In genomic region chr9:97293827-97294226, GRCh38 we compare ENCODE assay signal across 17 cellular contexts. TPM values are rescaled to one million over a fixed set of nuclear protein-coding genes. Genes with fewer than 3 reads are reported as not detected.
DNase-seq lines count a peak whose midpoint lies in the region; ATAC-seq, FAIRE-seq and TF ChIP-seq lines count a peak whose summit lies in the region.
"Had no signal": no experiment of that assay in that cellular context is flagged by ENCODE, and none has a peak within 500 bp of the region (broad histone marks: within the 10 kb centered on the region; RNA-seq: fewer than 3 reads in every experiment).

No MANE protein-coding gene starts in this region.

- H3K14ac ChIP-seq in H1 (ENCODE audit: insufficient read length): no peak overlapping the region
- H3K14ac ChIP-seq in mesenchymal stem cell (ENCODE audit: low read length in 2 of 2): no peak overlapping the region

- no peak for FAIRE-seq in H1 (lab: Jason Lieb, UNC)
- FAIRE-seq: GM12891, GM18507 had no signal

- no peaks in the 10 kb centered on the region for H4K20me1 ChIP-seq in H1 (replicated peaks in 1 of 2; ENCODE audit: control insufficient read depth in 1 of 2, insufficient read depth in 2 of 2, low read length in 2 of 2)

- no peak overlapping the region for H4K5ac ChIP-seq in H1 (ENCODE audit: insufficient read length, low read depth, low read length)

- H3K36me3 ChIP-seq in right atrium auricular region: peaks cover 17% of the 10 kb centered on the region
- H3K36me3 ChIP-seq in H1 (ENCODE audit: control insufficient read depth in 2 of 4, insufficient read depth in 4 of 4, low read length in 3 of 4): peaks cover 2 to 21% (median 8%) of the 10 kb centered on the region in 4 experiments; a peak in 7 of 8 replicates
- H3K36me3 ChIP-seq in mesenchymal stem cell (ENCODE audit: control insufficient read depth in 1 of 2, insufficient read depth in 2 of 2, low read depth in 1 of 2, low read length in 2 of 2): peaks cover 43 to 47% of the 10 kb centered on the region in 2 experiments
- H3K36me3 ChIP-seq in upper lobe of left lung: peaks cover 0 to 20% (median 13%) of the 10 kb centered on the region in 4 donors

- no peaks in the 10 kb centered on the region for H3K23me2 ChIP-seq in H1 (ENCODE audit: low read depth, low read length)

- ATAC-seq in left cardiac atrium: no peak
- no peak for ATAC-seq in upper lobe of left lung (ENCODE audit: low FRiP score in 2 of 2)
- ATAC-seq in stimulated activated effector memory CD8-positive, alpha-beta T cell treated with anti-CD3 and anti-CD28 coated beads, Interleukin-12 subunit alpha, Interleukin-12 subunit beta, amount 100 ng/mL, for 72 hours: no peak
- ATAC-seq in GM18870 (IDR thresholded peaks at IDR 0.05; ENCODE audit: unreplicated experiment): no peak

- H3K4me3 ChIP-seq in right atrium auricular region (no peak overlapping the region), H1 (ENCODE audit: extremely low read depth in 1 of 4, insufficient read depth in 2 of 4, low read depth in 3 of 4, low read length in 4 of 4) (no peak overlapping the region), mesenchymal stem cell (ENCODE audit: insufficient read depth in 1 of 2, low read depth in 1 of 2, low read length in 2 of 2) (no peak overlapping the region), upper lobe of left lung (no peak overlapping the region)
- H3K4me3 ChIP-seq: GM23338, Peyer's patch had no signal

- H3K4me1 ChIP-seq in right atrium auricular region (peaks cover 0 to 25% of the 10 kb centered on the region in 2 donors), H1 (replicated peaks in 1 of 4; ENCODE audit: control insufficient read depth in 3 of 4, insufficient read depth in 4 of 4, low read length in 3 of 4) (no peaks in the 10 kb centered on the region; a peak in 1 of 7 replicates), mesenchymal stem cell (ENCODE audit: control insufficient read depth, insufficient read depth, low read depth, low read length) (peaks cover 7% of the 10 kb centered on the region), upper lobe of left lung (peaks cover 8 to 21% (median 14%) of the 10 kb centered on the region in 4 donors)

- no peak overlapping the region for H3K18ac ChIP-seq in H1 (ENCODE audit: extremely low read depth, low read length)
- peak overlapping the region in 1 of 2 experiments; percentile 1 for H3K18ac ChIP-seq in mesenchymal stem cell (ENCODE audit: low read depth in 1 of 2, low read length in 2 of 2)

- peaks cover 11% of the 10 kb centered on the region for H3K36me3 Mint-ChIP-seq in stimulated activated effector memory CD8-positive, alpha-beta T cell treated with anti-CD3 and anti-CD28 coated beads, Interleukin-12 subunit alpha, Interleukin-12 subunit beta, amount 100 ng/mL, for 72 hours

- TF ChIP-seq EP300 in H1 (IDR thresholded peaks at IDR 0.05; ENCODE audit: borderline replicate concordance in 1 of 2, low read depth in 2 of 2, low read length in 2 of 2) (no peak), upper lobe of left lung (IDR thresholded peaks at IDR 0.05) (no peak)

- CTCF ChIA-PET in H1 (lab: Charles Lee; ENCODE audit: partially characterized antibody): interaction anchor here (0.6 to 1.2 kb wide), 4 partner anchors 16 to 94 kb away, joined by 3 read pairs; no protein-coding TSS in a partner anchor

- H3K4me3 Mint-ChIP-seq in stimulated activated effector memory CD8-positive, alpha-beta T cell treated with anti-CD3 and anti-CD28 coated beads, Interleukin-12 subunit alpha, Interleukin-12 subunit beta, amount 100 ng/mL, for 72 hours: no peak overlapping the region
- H3K4me3 Mint-ChIP-seq: GM23338 had no signal

- H3K4ac ChIP-seq in H1 (replicated peaks; ENCODE audit: insufficient read length, low read depth, low read length): no peak overlapping the region
- H3K4ac ChIP-seq in mesenchymal stem cell (ENCODE audit: low read depth in 1 of 2, low read length in 2 of 2): no peak overlapping the region

- H3K79me1 ChIP-seq in H1 (ENCODE audit: low read depth, low read length) (no peaks in the 10 kb centered on the region), mesenchymal stem cell (replicated peaks; ENCODE audit: low read length, poor library complexity, severe bottlenecking) (no peaks in the 10 kb centered on the region)

- no peak overlapping the region for H2AK5ac ChIP-seq in H1 (ENCODE audit: low read depth, low read length)
- no peak overlapping the region for H2AK5ac ChIP-seq in mesenchymal stem cell (ENCODE audit: low read length, severe bottlenecking)

- POLR2A ChIA-PET in H1 (lab: Charles Lee; ENCODE audit: partially characterized antibody): interaction anchor here (1.0 to 1.9 kb wide), 3 partner anchors 10 to 13 kb away, joined by 3 to 9 read pairs (median 4); partner anchors contain the start of gene CCDC180

- 88% methylated on average over 6 of the region's 6 CpGs; no CpG with 5 or more reads in 1 of the 2 experiments for WGBS in H1 (ENCODE audit: extremely low coverage in 1 of 2, insufficient coverage in 1 of 2, insufficient read length in 1 of 2, insufficient replicate concordance in 2 of 2, low coverage in 1 of 2, low lambda C conversion rate in 2 of 2, missing lambda C conversion rate in 1 of 2), 2 experiments
- WGBS in mesenchymal stem cell: 98% methylated on average over 6 of the region's 6 CpGs
- 81 to 84% methylated on average over 4 to 6 of the region's 6 CpGs for WGBS in upper lobe of left lung, 2 donors

- no peak for TF ChIP-seq RAD21 in H1 (IDR thresholded peaks at IDR 0.05 in 1 of 2, conservative IDR thresholded peaks at IDR 0.05 in 1 of 2; ENCODE audit: low read depth in 2 of 2, low read length in 2 of 2)

- peak overlapping the region; percentile 1 to 18 for H3K27ac ChIP-seq in right atrium auricular region
- H3K27ac ChIP-seq in H1 (ENCODE audit: low read depth, low read length): no peak overlapping the region
- no peak overlapping the region for H3K27ac ChIP-seq in mesenchymal stem cell (ENCODE audit: low read length, poor library complexity, severe bottlenecking)
- H3K27ac ChIP-seq in upper lobe of left lung: peak overlapping the region; percentile 39 to 61 (median 54)
- H3K27ac ChIP-seq: C4-2B had no signal

- peak overlapping the region; percentile 31; the same call in 1 of the 2 replicates for H4K8ac ChIP-seq in H1 (ENCODE audit: extremely low read depth, insufficient read depth, low read length)
- H4K8ac ChIP-seq in mesenchymal stem cell (ENCODE audit: low read length): peak overlapping the region; percentile 52

- no peak overlapping the region for H3K27ac Mint-ChIP-seq in stimulated activated effector memory CD8-positive, alpha-beta T cell treated with anti-CD3 and anti-CD28 coated beads, Interleukin-12 subunit alpha, Interleukin-12 subunit beta, amount 100 ng/mL, for 72 hours
- H3K27ac Mint-ChIP-seq: GM23338 had no signal

- H3K9ac ChIP-seq in H1 (replicated peaks in 1 of 4; ENCODE audit: extremely low read depth in 1 of 4, low read depth in 3 of 4, low read length in 3 of 4): no peak overlapping the region
- H3K9ac ChIP-seq in mesenchymal stem cell (ENCODE audit: low read length): no peak overlapping the region

- intact Hi-C loops in left cardiac atrium (cut with DNase I): no loop called here

- H3K79me2 ChIP-seq in H1 (ENCODE audit: control insufficient read depth in 1 of 2, insufficient read depth in 2 of 2, low read length in 2 of 2): no peaks in the 10 kb centered on the region

- H2BK12ac ChIP-seq in H1 (ENCODE audit: low read depth, low read length) (no peak overlapping the region), mesenchymal stem cell (ENCODE audit: low read length in 2 of 2) (no peak overlapping the region)

- H3K56ac ChIP-seq in H1 (replicated peaks; ENCODE audit: insufficient read length, low read depth, low read length): no peak overlapping the region

- H3K4me1 Mint-ChIP-seq in stimulated activated effector memory CD8-positive, alpha-beta T cell treated with anti-CD3 and anti-CD28 coated beads, Interleukin-12 subunit alpha, Interleukin-12 subunit beta, amount 100 ng/mL, for 72 hours: peaks cover 6% of the 10 kb centered on the region

- DNase-seq in right atrium auricular region (ENCODE audit: low spot score): no peak
- no peak for DNase-seq in left cardiac atrium
- no peak for DNase-seq in H1 (ENCODE audit: low read depth in 1 of 2, low spot score in 2 of 2)
- DNase-seq in mesenchymal stem cell: no peak
- DNase-seq in upper lobe of left lung: no peak
- DNase-seq in stimulated activated effector memory CD8-positive, alpha-beta T cell treated with anti-CD3 and anti-CD28 coated beads, Interleukin-12 subunit alpha, Interleukin-12 subunit beta, amount 100 ng/mL, for 72 hours (ENCODE audit: low spot score in 2 of 2): no peak
- DNase-seq: Karpas-422, MM.1S, NCI-H1694, NCI-H2227 treated with DMSO at 0.1 percent for 48 hours, NCI-H524, Peyer's patch had no signal

- H2AFZ ChIP-seq in H1 (ENCODE audit: low read length) (no peak overlapping the region), mesenchymal stem cell (ENCODE audit: low read depth, low read length) (no peak overlapping the region)
- H2AFZ ChIP-seq: GM23338 had no signal

- H2BK20ac ChIP-seq in H1 (ENCODE audit: low read length): no peak overlapping the region

- H4K91ac ChIP-seq in H1 (replicated peaks; ENCODE audit: insufficient read length, low read length) (no peak overlapping the region), mesenchymal stem cell (ENCODE audit: low read length) (no peak overlapping the region)

- TF ChIP-seq CTCF in right atrium auricular region (IDR thresholded peaks at IDR 0.05): no peak
- TF ChIP-seq CTCF in H1 (IDR thresholded peaks at IDR 0.05; ENCODE audit: control extremely low read depth in 1 of 3, insufficient read depth in 1 of 3, low read depth in 1 of 3, low read length in 3 of 3): no peak
- TF ChIP-seq CTCF in upper lobe of left lung (IDR thresholded peaks at IDR 0.05): no peak

- H2BK15ac ChIP-seq in H1 (ENCODE audit: low read length) (no peak overlapping the region), mesenchymal stem cell (ENCODE audit: low read depth, poor library complexity, severe bottlenecking) (no peak overlapping the region)

- H2BK120ac ChIP-seq in H1 (replicated peaks; ENCODE audit: low read depth, low read length): no peak overlapping the region
- H2BK120ac ChIP-seq in mesenchymal stem cell (ENCODE audit: low read depth, low read length): no peak overlapping the region

- peaks cover 12% of the 10 kb centered on the region for H3K9me3 Mint-ChIP-seq in stimulated activated effector memory CD8-positive, alpha-beta T cell treated with anti-CD3 and anti-CD28 coated beads, Interleukin-12 subunit alpha, Interleukin-12 subunit beta, amount 100 ng/mL, for 72 hours
- H3K9me3 Mint-ChIP-seq: GM23338 had no signal

- no peak overlapping the region for H3K23ac ChIP-seq in H1 (ENCODE audit: insufficient read length)
- no peak overlapping the region for H3K23ac ChIP-seq in mesenchymal stem cell (ENCODE audit: low read length in 2 of 2)

- H3K9me3 ChIP-seq in right atrium auricular region (peaks cover 0 to 11% of the 10 kb centered on the region in 2 donors), H1 (ENCODE audit: insufficient read depth in 2 of 2, low read depth in 1 of 2, low read length in 1 of 2) (peaks cover 8 to 9% of the 10 kb centered on the region in 2 experiments), mesenchymal stem cell (ENCODE audit: control insufficient read depth, low read length) (peaks cover 20% of the 10 kb centered on the region), upper lobe of left lung (no peaks in the 10 kb centered on the region)
- H3K9me3 ChIP-seq: Peyer's patch had no signal

- no peaks in the 10 kb centered on the region for H3K27me3 ChIP-seq in right atrium auricular region
- H3K27me3 ChIP-seq in H1 (replicated peaks in 1 of 4; ENCODE audit: control insufficient read depth in 3 of 4, extremely low read depth in 1 of 4, insufficient read depth in 3 of 4, low read length in 3 of 4): peaks cover 0 to 1% (median 0%) of the 10 kb centered on the region in 4 experiments; a peak in 2 of 7 replicates
- no peaks in the 10 kb centered on the region for H3K27me3 ChIP-seq in mesenchymal stem cell (ENCODE audit: control insufficient read depth in 1 of 2, insufficient read depth in 1 of 2, low read length in 2 of 2)
- H3K27me3 ChIP-seq in upper lobe of left lung: no peaks in the 10 kb centered on the region
- H3K27me3 ChIP-seq: Peyer's patch had no signal

- H2BK5ac ChIP-seq in H1 (ENCODE audit: low read depth, low read length): 0 out of 2 replicates have a peak overlapping the region, but pooled peaks have one; percentile 38
- H2BK5ac ChIP-seq in mesenchymal stem cell (ENCODE audit: low read depth, low read length, poor library complexity, severe bottlenecking): no peak overlapping the region

- TF ChIP-seq POLR2A in H1 (IDR thresholded peaks at IDR 0.05; ENCODE audit: control extremely low read depth in 1 of 2, low read depth in 2 of 2, low read length in 2 of 2) (no peak), upper lobe of left lung (IDR thresholded peaks at IDR 0.05) (no peak)

- no peak overlapping the region for H3K4me2 ChIP-seq in H1 (ENCODE audit: insufficient read depth in 1 of 2, low read depth in 2 of 2, low read length in 2 of 2)
- no peak overlapping the region for H3K4me2 ChIP-seq in mesenchymal stem cell (ENCODE audit: low read length, poor library complexity, severe bottlenecking)
- H3K4me2 ChIP-seq: GM23338 had no signal

RNA-seq across cellular contexts. Expression of gene CCDC180, which starts 13.6 kb away (rescaled TPM):
- total RNA-seq in right atrium auricular region (under 1 TPM; 0.96 to 0.98 TPM), left cardiac atrium (1 to 10 TPM; 1.6 to 1.9 TPM), upper lobe of left lung (10 to 100 TPM in 4 of 6 donors, 1 to 10 TPM in 2; 6.2 to 60.8 (median 17.6) TPM)
- 3.6 and 8.2 TPM in 2 replicates for total RNA-seq in H1 (2021; fragmentation: NEBNext Ultra II Directional; extraction: Animal tissue kit (Norgen Biotek cat#: 25700))
- 1.1 and 2.6 TPM in 2 replicates for polyA plus RNA-seq in H1 (2011; rRNA removed)
- polyA plus RNA-seq in H1 (2011; cell fraction: cytosol; rRNA removed): 2.9 TPM
- polyA plus RNA-seq in H1 (2011; cell fraction: nucleus; rRNA removed): 13.0 TPM
- 4.8 to 7.4 TPM (median 6.2 TPM) in 4 replicates for polyA plus RNA-seq in H1 (2012, experiment 1 of 2)
- 0.04 TPM for polyA plus RNA-seq in H1 (2012, experiment 2 of 2)
- polyA plus RNA-seq in H1 (2013, experiment 1 of 2): 3.6 TPM
- polyA plus RNA-seq in H1 (2013, experiment 2 of 2): 2.8 TPM
- 2.5 and 4.4 TPM in 2 replicates for polyA minus RNA-seq in H1 (2011; rRNA and poly(A)+ RNA removed)
- polyA minus RNA-seq in H1 (2011; cell fraction: cytosol; rRNA and poly(A)+ RNA removed): 1.8 TPM
- polyA minus RNA-seq in H1 (2011; cell fraction: nucleus; rRNA and poly(A)+ RNA removed): 18.0 TPM
- polyA plus RNA-seq in mesenchymal stem cell (2013, experiment 1 of 2): 0.58 TPM
- polyA plus RNA-seq in mesenchymal stem cell (2013, experiment 2 of 2): 0.62 TPM

Comparison
In these comparisons a context has a peak if more than half of its experiments do, and no peak if none do; other contexts are left out.
1. H3K27ac ChIP-seq: peak in right atrium auricular region (2 of 2) and upper lobe of left lung (4 of 4); none in H1 (single experiment) and mesenchymal stem cell (single experiment).